29 cellular contexts compared by ENCODE assay signal in the genomic region with DNA sequence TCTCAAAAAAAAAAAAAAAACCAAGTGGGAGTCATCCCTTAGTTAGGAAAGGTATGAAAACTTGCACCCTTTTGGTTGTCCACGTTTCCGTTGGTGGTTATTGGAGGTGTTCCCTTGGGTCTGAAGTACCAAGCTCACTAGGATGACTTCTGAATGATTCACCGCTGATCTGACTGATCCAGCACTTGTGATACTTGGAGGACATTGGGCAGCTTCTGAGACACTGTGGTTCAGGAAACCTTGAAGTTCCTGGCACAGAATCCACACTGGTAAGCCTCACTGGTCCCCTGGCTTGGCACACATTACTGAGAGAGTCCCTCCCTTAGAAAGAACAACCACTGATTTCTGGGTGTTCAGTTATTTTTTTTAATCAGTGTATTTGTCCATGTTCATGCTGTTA.
"Had no signal": no experiment of that assay in that cellular context is flagged by ENCODE, and none has a peak within 500 bp of the region (broad histone marks: within the 10 kb centered on the region; RNA-seq: fewer than 3 reads in every experiment).

No MANE protein-coding gene starts in this region.

- ATAC-seq: activated CD8-positive, alpha-beta memory T cell treated with anti-CD3 and anti-CD28 coated beads, Interleukin-2, amount 10 ng/mL, durations not matched to agents 7 days and 5 days; activated naive CD8-positive, alpha-beta T cell treated with anti-CD3 and anti-CD28 coated beads, Interleukin-2, amount 50 U/mL, for 24 hours; T-cell; T-helper 17 cell had no signal

- DNase-seq: activated CD4-positive, alpha-beta memory T cell treated with anti-CD3 and anti-CD28 coated beads, Interleukin-2, amount 10 ng/mL, durations not matched to agents 7 days and 5 days; activated CD4-positive, alpha-beta T cell treated with anti-CD3 and anti-CD28 coated beads for 1 hour; activated CD4-positive, alpha-beta T cell treated with anti-CD3 and anti-CD28 coated beads for 48 hours; activated CD4-positive, CD25-positive, alpha-beta regulatory T cell; activated CD8-positive, alpha-beta memory T cell treated with anti-CD3 and anti-CD28 coated beads for 24 hours; activated CD8-positive, alpha-beta memory T cell treated with anti-CD3 and anti-CD28 coated beads, Interleukin-2, amount 10 ng/mL, durations not matched to agents 7 days and 5 days; activated CD8-positive, alpha-beta memory T cell treated with anti-CD3 and anti-CD28 coated beads, Interleukin-2, amount 50 U/mL, for 48 hours; activated effector memory CD4-positive, alpha-beta T cell treated with Interleukin-2 at 50 U/mL for 16 hours; activated naive CD4-positive, alpha-beta T cell treated with anti-CD3 and anti-CD28 coated beads, Interleukin-2, amount 10 ng/mL, durations not matched to agents 7 days and 5 days; activated naive CD8-positive, alpha-beta T cell treated with anti-CD3 and anti-CD28 coated beads, Interleukin-2, amount 50 U/mL, for 24 hours; activated T-cell treated with anti-CD3 and anti-CD28 coated beads, Interleukin-2, amount 50 U/mL, for 48 hours; anterior cingulate cortex; KG1; NCI-H1048; NCI-H1105 treated with DMSO at 0.1 percent for 48 hours; NCI-H1436 treated with DMSO at 0.1 percent for 48 hours; NCI-H1694 treated with DMSO at 0.1 percent for 48 hours; NCI-H2029; NCI-H2171; NCI-H510A; NCI-H526; NCI-H748 treated with DMSO at 0.1 percent for 48 hours; NK-92 treated with Interleukin-12 subunit alpha and Interleukin-12 subunit beta, amount 100 ng/mL, for 24 hours; PC-9; SHP77 treated with DMSO at 0.1 percent for 48 hours; SK-N-SH; T-cell; T-helper 17 cell; WERI-Rb-1 had no signal
